In the genomic region with DNA sequence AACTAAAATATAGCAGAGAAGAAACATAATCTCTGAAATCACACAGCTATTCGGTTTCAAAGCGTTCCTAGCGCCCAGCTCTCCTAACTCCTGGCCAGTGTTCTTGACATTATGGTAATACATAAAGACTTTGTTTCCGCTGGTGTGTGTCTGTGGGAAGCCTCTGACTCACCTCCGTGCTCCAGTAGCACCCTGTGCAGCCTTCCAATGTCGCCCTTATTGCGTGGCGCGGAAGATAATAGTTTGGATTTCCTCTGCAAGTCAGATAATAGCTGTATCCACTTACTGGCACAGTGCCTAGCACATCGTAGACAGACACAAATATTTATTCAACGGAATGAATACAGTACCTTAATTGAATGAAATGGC, we compare ENCODE assay signal across 8 cellular contexts. TPM values are rescaled to one million over a fixed set of nuclear protein-coding genes. Genes with fewer than 3 reads are reported as not detected.
DNase-seq lines count a peak whose midpoint lies in the region; ATAC-seq lines count a peak whose summit lies in the region.

No MANE protein-coding gene starts in this region.

- H3K27ac Mint-ChIP-seq in activated T-helper 17 cell treated with anti-CD3 and anti-CD28 coated beads, Interleukin-2, amount 50 U/mL, for 72 hours, result peak overlapping the region; percentile 96

- H3K27me3 Mint-ChIP-seq in activated T-helper 17 cell treated with anti-CD3 and anti-CD28 coated beads, Interleukin-2, amount 50 U/mL, for 72 hours, result no peaks in the 10 kb centered on the region

- intact Hi-C loops in head of caudate nucleus (cut with DNase I), result loop anchor here (5.0 kb wide), 1 partner anchor 231 kb away; no protein-coding TSS in a partner anchor

- no peaks in the 10 kb centered on the region for H3K9me3 Mint-ChIP-seq in activated T-helper 17 cell treated with anti-CD3 and anti-CD28 coated beads, Interleukin-2, amount 50 U/mL, for 72 hours

- H3K36me3 Mint-ChIP-seq in activated T-helper 17 cell treated with anti-CD3 and anti-CD28 coated beads, Interleukin-2, amount 50 U/mL, for 72 hours (ENCODE audit: low read depth), result peaks cover 48% of the 10 kb centered on the region

- no peaks in the 10 kb centered on the region for H3K4me1 Mint-ChIP-seq in activated T-helper 17 cell treated with anti-CD3 and anti-CD28 coated beads, Interleukin-2, amount 50 U/mL, for 72 hours

- DNase-seq in AG08395 (ENCODE audit: low spot score), result peak; percentile 21
- peak; percentile 64 to 85 for DNase-seq in NCI-H2081 (lab: John Stamatoyannopoulos, UW)
- peak in 38 of 42 donors; percentile 4 to 74 (median 42) for DNase-seq in head of caudate nucleus
- DNase-seq in renal cortical epithelial cell (ENCODE audit: low read depth), result peak; percentile 56

- H3K4me3 Mint-ChIP-seq in activated T-helper 17 cell treated with anti-CD3 and anti-CD28 coated beads, Interleukin-2, amount 50 U/mL, for 72 hours, result peak overlapping the region; percentile 96

- ATAC-seq in GM18909 (IDR thresholded peaks at IDR 0.05; ENCODE audit: poor library complexity, unreplicated experiment), result peak; percentile 11
- peak; percentile 67 for ATAC-seq in activated T-helper 17 cell treated with anti-CD3 and anti-CD28 coated beads, Interleukin-2, amount 50 U/mL, for 72 hours (replicated peaks)
- ATAC-seq in GM19467 (IDR thresholded peaks at IDR 0.05; ENCODE audit: unreplicated experiment), result no peak
- no peak for ATAC-seq in GM19463 (IDR thresholded peaks at IDR 0.05; ENCODE audit: unreplicated experiment)

RNA-seq across cellular contexts. Expression of gene BMS1, which starts 0.6 kb away (rescaled TPM):
- 10 to 100 TPM; 15.8 to 26.7 TPM for total RNA-seq in activated T-helper 17 cell treated with anti-CD3 and anti-CD28 coated beads, Interleukin-2, amount 50 U/mL, for 72 hours
- 20.3 and 26.5 TPM in 2 replicates for total RNA-seq in renal cortical epithelial cell

Comparison
In these comparisons a context has a peak if more than half of its experiments do, and no peak if none do; other contexts are left out.
1. DNase-seq: peak in every context shown above with its lines; median percentile 74 in NCI-H2081; 56 in renal cortical epithelial cell; 42 in head of caudate nucleus; 21 in AG08395.
2. ATAC-seq: peak in GM18909 (single experiment) and activated T-helper 17 cell treated with anti-CD3 and anti-CD28 coated beads, Interleukin-2, amount 50 U/mL, for 72 hours (single experiment); none in GM19467 (single experiment) and GM19463 (single experiment).